In the genomic region with DNA sequence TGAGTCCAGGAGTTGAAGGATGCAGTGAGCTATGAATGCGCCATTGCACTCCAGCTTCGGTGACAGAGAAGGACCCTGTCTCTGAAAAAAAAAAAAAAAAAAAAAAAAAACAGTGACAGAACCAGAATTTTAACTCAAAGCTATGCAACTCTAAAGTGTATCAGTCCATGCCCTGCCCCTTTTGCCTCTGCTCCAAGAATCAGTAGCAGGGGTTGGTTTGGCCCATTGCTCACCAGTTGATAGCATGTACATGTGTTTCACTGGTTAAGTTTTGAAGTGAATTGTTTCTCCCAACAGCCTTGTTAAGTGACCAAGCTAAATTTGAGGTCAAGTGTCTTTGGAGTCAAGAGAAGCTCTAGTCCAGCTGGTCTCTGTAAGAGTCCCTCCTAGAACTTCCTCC, we compare ENCODE assay signal across 35 cellular contexts.
DNase-seq lines count a peak whose midpoint lies in the region; ATAC-seq, FAIRE-seq and TF ChIP-seq lines count a peak whose summit lies in the region.
"Had no signal": no experiment of that assay in that cellular context is flagged by ENCODE, and none has a peak within 500 bp of the region (broad histone marks: within the 10 kb centered on the region; RNA-seq: fewer than 3 reads in every experiment).

No MANE protein-coding gene starts in this region.

- H4K91ac ChIP-seq in trophoblast cell (ENCODE audit: low read depth, low read length), result peak overlapping the region; percentile 86

- BruUV-seq in HepG2 (replicated peaks; lab: Mats Ljungman, UMichigan), result no TSS peak

- CTCF ChIA-PET in HepG2 (lab: Yijun Ruan, JAX; ENCODE audit: low intra/inter-chr PET ratio, low total read pairs), result no interaction called here

- TF ChIP-seq CTCF in right lobe of liver (IDR thresholded peaks at IDR 0.05) (no peak), HepG2 (CRISPR knock-in tag; IDR thresholded peaks at IDR 0.05) (no peak), thyroid gland (IDR thresholded peaks at IDR 0.05) (no peak), glutamatergic neuron (IDR thresholded peaks at IDR 0.05; ENCODE audit: partially characterized antibody, unreplicated experiment) (no peak)

- H3K27ac ChIP-seq in right lobe of liver (peak overlapping the region; percentile 13 to 64 (median 24)), HepG2 (ENCODE audit: extremely low read length, insufficient read depth, low read length) (no peak overlapping the region), trophoblast cell (ENCODE audit: low read depth, low read length) (peak overlapping the region; percentile 62), thyroid gland (no peak overlapping the region)
- H3K27ac ChIP-seq: 22Rv1; A549; BLaER1; BLaER1 treated with 17β-estradiol and CSF1 and Interleukin-3, amounts not matched to agents 10 nM and 100 nM; C4-2B had no signal

- H2AFZ ChIP-seq in HepG2 (ENCODE audit: low read length), result no peak overlapping the region
- H2AFZ ChIP-seq in trophoblast cell (ENCODE audit: insufficient read depth, low read length, poor library complexity), result no peak overlapping the region

- H3K27ac Mint-ChIP-seq in glutamatergic neuron (ENCODE audit: unreplicated experiment), result no peak overlapping the region
- H3K27ac Mint-ChIP-seq: B cell; CD14-positive monocyte; CD4-positive, alpha-beta memory T cell; CD4-positive, alpha-beta T cell; CD4-positive, CD25-positive, alpha-beta regulatory T cell; CD8-positive, alpha-beta memory T cell; CD8-positive, alpha-beta T cell had no signal

- no peak for TF ChIP-seq EP300 in HepG2 (IDR thresholded peaks at IDR 0.05; ENCODE audit: low read depth in 2 of 2, low read length in 2 of 2)
- TF ChIP-seq EP300 in HepG2 (CRISPR knock-in tag; IDR thresholded peaks at IDR 0.05; ENCODE audit: borderline replicate concordance), result no peak

- in situ Hi-C loops in HepG2 (cut with HindIII; ENCODE audit: extremely low pct_ligation_motif_present, low pct_unique_long_range_greater_than_20kb), result no loop called here

- H3K4me2 ChIP-seq in HepG2 (ENCODE audit: low read depth, low read length), result no peak overlapping the region
- H3K4me2 ChIP-seq in trophoblast cell (ENCODE audit: low read length), result no peak overlapping the region
- H3K4me2 ChIP-seq: A549; BLaER1; BLaER1 treated with 17β-estradiol and CSF1 and Interleukin-3, amounts not matched to agents 10 nM and 100 nM had no signal

- H3K23ac ChIP-seq in trophoblast cell (ENCODE audit: low read length), result no peak overlapping the region

- no peaks in the 10 kb centered on the region for H3K9me3 Mint-ChIP-seq in glutamatergic neuron (ENCODE audit: unreplicated experiment)
- H3K9me3 Mint-ChIP-seq: CD4-positive, alpha-beta T cell; CD8-positive, alpha-beta T cell had no signal

- peak overlapping the region; percentile 33 for H3K18ac ChIP-seq in trophoblast cell (ENCODE audit: low read length)

- POLR2A ChIA-PET in HepG2 (lab: Yijun Ruan, JAX), result interaction anchor here (0.6 to 2.2 kb wide), 3 partner anchors 78 to 406 kb away, joined by 3 to 7 read pairs (median 4); no protein-coding TSS in a partner anchor

- DNase-seq in right lobe of liver (no peak), HepG2 (ENCODE audit: low spot score) (no peak), trophoblast cell (no peak), thyroid gland (peak; percentile 58 to 64), glutamatergic neuron (no peak), NCI-H1092 (lab: John Stamatoyannopoulos, UW) (no peak)
- DNase-seq: 8988T; ACHN; AML-193; BE2C; C1 segment of cervical spinal cord; Caco-2; Calu3; CD4-positive, alpha-beta memory T cell; CD4-positive, alpha-beta T cell; CD4-positive, CD25-positive, alpha-beta regulatory T cell; CD8-positive, alpha-beta memory T cell; CD8-positive, alpha-beta T cell; COR-L47; DMS 273 treated with DMSO at 0.1 percent for 48 hours; DMS153; DMS53; DMS79; DMS79 treated with DMSO at 0.1 percent for 48 hours; DND-41; EL had no signal

- no peak for FAIRE-seq in HepG2 (lab: Jason Lieb, UNC)
- FAIRE-seq: A204.1, A549, D721Med had no signal

- H3K4me3 ChIP-seq in right lobe of liver (no peak overlapping the region), HepG2 (replicated peaks in 1 of 3; ENCODE audit: insufficient read depth in 1 of 3, low read depth in 2 of 3, low read length in 3 of 3) (no peak overlapping the region), trophoblast cell (ENCODE audit: low read depth, low read length) (no peak overlapping the region), thyroid gland (replicated peaks in 1 of 3) (no peak overlapping the region)
- H3K4me3 ChIP-seq: A549; BLaER1; BLaER1 treated with 17β-estradiol and CSF1 and Interleukin-3, amounts not matched to agents 10 nM and 100 nM had no signal

- H4K20me1 ChIP-seq in HepG2 (ENCODE audit: insufficient read depth, low read length), result no peaks in the 10 kb centered on the region
- H4K20me1 ChIP-seq: BLaER1; BLaER1 treated with 17β-estradiol and CSF1 and Interleukin-3, amounts not matched to agents 10 nM and 100 nM had no signal

- H3K36me3 ChIP-seq in right lobe of liver (no peaks in the 10 kb centered on the region), HepG2 (replicated peaks in 1 of 2; ENCODE audit: control insufficient read depth in 1 of 2, insufficient read depth in 2 of 2, low read length in 2 of 2) (no peaks in the 10 kb centered on the region), trophoblast cell (ENCODE audit: control insufficient read depth in 1 of 2, insufficient read depth in 2 of 2, low read length in 2 of 2) (no peaks in the 10 kb centered on the region), thyroid gland (no peaks in the 10 kb centered on the region)
- H3K36me3 ChIP-seq: BE2C; BLaER1; BLaER1 treated with 17β-estradiol and CSF1 and Interleukin-3, amounts not matched to agents 10 nM and 100 nM had no signal

- intact Hi-C loops in right lobe of liver (cut with DNase I) (no loop called here), HepG2 (cut with micrococcal nuclease; ENCODE audit: unreplicated experiment) (loop anchor here (10.0 kb wide), 1 partner anchor 171 kb away; no protein-coding TSS in a partner anchor), thyroid gland (cut with DNase I) (no loop called here)

- H3K9me3 ChIP-seq in right lobe of liver, result no peaks in the 10 kb centered on the region
- no peaks in the 10 kb centered on the region for H3K9me3 ChIP-seq in HepG2 (ENCODE audit: low read length)
- H3K9me3 ChIP-seq in trophoblast cell (ENCODE audit: insufficient read depth, low read depth, low read length), result no peaks in the 10 kb centered on the region
- no peaks in the 10 kb centered on the region for H3K9me3 ChIP-seq in thyroid gland
- H3K9me3 ChIP-seq: A549; BE2C; BLaER1; BLaER1 treated with 17β-estradiol and CSF1 and Interleukin-3, amounts not matched to agents 10 nM and 100 nM; Caco-2 had no signal

- peaks cover 9% of the 10 kb centered on the region for H3K4me1 Mint-ChIP-seq in glutamatergic neuron (ENCODE audit: low read depth, unreplicated experiment)
- H3K4me1 Mint-ChIP-seq: B cell; CD4-positive, alpha-beta memory T cell; CD4-positive, CD25-positive, alpha-beta regulatory T cell; CD8-positive, alpha-beta memory T cell had no signal

- H2AK5ac ChIP-seq in trophoblast cell (ENCODE audit: low read length), result peak overlapping the region; percentile 79

- no peak for TF ChIP-seq RAD21 in HepG2 (CRISPR knock-in tag; IDR thresholded peaks at IDR 0.05)

- peaks cover 27% of the 10 kb centered on the region for H3K79me1 ChIP-seq in trophoblast cell (ENCODE audit: low read length)

- no peaks in the 10 kb centered on the region for H3K27me3 ChIP-seq in right lobe of liver
- no peaks in the 10 kb centered on the region for H3K27me3 ChIP-seq in HepG2 (ENCODE audit: control insufficient read depth in 1 of 2, insufficient read depth in 2 of 2, low read length in 2 of 2)
- no peaks in the 10 kb centered on the region for H3K27me3 ChIP-seq in trophoblast cell (ENCODE audit: insufficient read depth, low read length)
- H3K27me3 ChIP-seq in thyroid gland, result no peaks in the 10 kb centered on the region
- H3K27me3 ChIP-seq: BE2C, BLaER1 had no signal

- no peak for TF ChIP-seq POLR2A in right lobe of liver (IDR thresholded peaks at IDR 0.05)
- no peak for TF ChIP-seq POLR2A in HepG2 (IDR thresholded peaks at IDR 0.05; ENCODE audit: insufficient read depth in 1 of 2, low read depth in 2 of 2, low read length in 2 of 2)
- no peak for TF ChIP-seq POLR2A in thyroid gland (IDR thresholded peaks at IDR 0.05)

- H2BK5ac ChIP-seq in trophoblast cell (ENCODE audit: low read depth, low read length, poor library complexity), result peak overlapping the region; percentile 72

- no peaks in the 10 kb centered on the region for H3K27me3 Mint-ChIP-seq in glutamatergic neuron (ENCODE audit: unreplicated experiment)
- H3K27me3 Mint-ChIP-seq: CD4-positive, alpha-beta memory T cell; CD4-positive, alpha-beta T cell; CD4-positive, CD25-positive, alpha-beta regulatory T cell; CD8-positive, alpha-beta memory T cell had no signal

- H3K4me1 ChIP-seq in right lobe of liver (peaks cover 0 to 46% (median 14%) of the 10 kb centered on the region in 4 donors), HepG2 (ENCODE audit: insufficient read depth, low read length) (peaks cover 48% of the 10 kb centered on the region), trophoblast cell (ENCODE audit: control insufficient read depth in 1 of 2, insufficient read depth in 2 of 2, low read length in 2 of 2) (peaks cover 9 to 20% of the 10 kb centered on the region in 2 experiments), thyroid gland (peaks cover 0 to 4% of the 10 kb centered on the region in 2 donors)
- H3K4me1 ChIP-seq: BE2C, BLaER1 had no signal

- no peaks in the 10 kb centered on the region for H3K36me3 Mint-ChIP-seq in glutamatergic neuron (ENCODE audit: unreplicated experiment)
- H3K36me3 Mint-ChIP-seq: CD14-positive monocyte; CD4-positive, alpha-beta memory T cell; CD4-positive, CD25-positive, alpha-beta regulatory T cell; CD8-positive, alpha-beta memory T cell; CD8-positive, alpha-beta T cell had no signal

- H3K4me3 Mint-ChIP-seq in glutamatergic neuron (ENCODE audit: unreplicated experiment), result no peak overlapping the region
- H3K4me3 Mint-ChIP-seq: B cell; CD14-positive monocyte; CD4-positive, alpha-beta memory T cell; CD4-positive, alpha-beta T cell; CD4-positive, CD25-positive, alpha-beta regulatory T cell; CD8-positive, alpha-beta memory T cell; CD8-positive, alpha-beta T cell had no signal

- H4K8ac ChIP-seq in trophoblast cell (ENCODE audit: low read depth, low read length), result peak overlapping the region; percentile 67

- no peak overlapping the region for H3K9ac ChIP-seq in HepG2 (ENCODE audit: insufficient read depth, low read depth, low read length)
- H3K9ac ChIP-seq in trophoblast cell (ENCODE audit: low read length), result no peak overlapping the region
- H3K9ac ChIP-seq: BLaER1; BLaER1 treated with 17β-estradiol and CSF1 and Interleukin-3, amounts not matched to agents 10 nM and 100 nM had no signal

- WGBS in right lobe of liver (ENCODE audit: insufficient coverage, low coverage, low lambda C conversion rate, missing lambda C conversion rate), result no CpG with 5 or more reads among the region's 2 CpGs
- 94% methylated on average over 2 of the region's 2 CpGs for WGBS in HepG2 (ENCODE audit: low lambda C conversion rate)
- no CpG with 5 or more reads among the region's 2 CpGs for WGBS in trophoblast cell (ENCODE audit: extremely low coverage, insufficient coverage, insufficient read length)
- WGBS in thyroid gland, 2 donors, result 72 to 77% methylated on average over 2 of the region's 2 CpGs

- no peaks in the 10 kb centered on the region for H3K79me2 ChIP-seq in HepG2 (ENCODE audit: insufficient read depth, low read length)
- peaks cover 1% of the 10 kb centered on the region for H3K79me2 ChIP-seq in trophoblast cell (ENCODE audit: control insufficient read depth, insufficient read depth, low read length, poor library complexity)

- no peak overlapping the region for H4K12ac ChIP-seq in trophoblast cell (ENCODE audit: low read depth, low read length)

- peak overlapping the region; percentile 90 for H2BK120ac ChIP-seq in trophoblast cell (ENCODE audit: insufficient read depth, low read length, poor library complexity)

- peak overlapping the region; percentile 86 for H3K14ac ChIP-seq in trophoblast cell (ENCODE audit: low read length)

- H2BK12ac ChIP-seq in trophoblast cell (ENCODE audit: low read length), result peak overlapping the region; percentile 99

- no peak for ATAC-seq in right lobe of liver
- ATAC-seq in HepG2, result no peak
- ATAC-seq: A549; CD8-positive, alpha-beta T cell had no signal

- H3K4ac ChIP-seq in trophoblast cell (ENCODE audit: low read depth, low read length), result peak overlapping the region; percentile 44

Comparison
In these comparisons a context has a peak if more than half of its experiments do, and no peak if none do; other contexts are left out.
1. H3K27ac ChIP-seq: peak in right lobe of liver (3 of 3) and trophoblast cell (single experiment); none in HepG2 (single experiment) and thyroid gland (0 of 3).
2. DNase-seq: peak in thyroid gland (2 of 2); none in right lobe of liver (0 of 3), HepG2 (single experiment), trophoblast cell (0 of 2), glutamatergic neuron (single experiment) and NCI-H1092 (single experiment).